21 cellular contexts compared by ENCODE assay signal in the genomic region with DNA sequence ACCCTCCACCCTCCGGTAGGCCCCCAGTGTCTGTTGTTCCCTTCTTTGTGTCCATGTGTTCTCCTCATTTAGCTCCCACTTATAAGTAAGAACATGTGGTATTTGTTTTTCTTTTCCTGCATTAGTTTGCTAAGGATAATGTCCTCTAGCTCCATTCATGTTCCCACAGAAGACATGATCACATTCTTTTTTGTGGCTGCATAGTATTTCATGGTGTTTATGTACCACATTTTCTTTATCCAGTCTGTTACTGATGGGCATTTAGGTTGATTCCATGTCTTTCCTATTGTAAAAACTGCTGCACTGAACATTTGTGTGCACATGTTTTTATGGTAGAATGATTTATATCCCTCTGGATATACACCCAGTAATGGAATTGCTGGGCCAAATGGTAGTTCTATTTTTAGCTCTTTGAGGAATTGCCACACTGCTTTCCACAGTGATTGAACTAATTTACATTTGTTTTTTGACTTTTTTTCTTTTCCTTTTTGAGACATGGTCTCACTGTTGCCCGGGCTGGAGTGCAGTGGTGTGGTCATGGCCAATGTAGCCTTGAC.
"Had no signal": no experiment of that assay in that cellular context is flagged by ENCODE, and none has a peak within 500 bp of the region (broad histone marks: within the 10 kb centered on the region; RNA-seq: fewer than 3 reads in every experiment).

No MANE protein-coding gene starts in this region.

- H3K4me3 Mint-ChIP-seq: activated naive CD4-positive, alpha-beta T cell treated with anti-CD3 and anti-CD28 coated beads, Interleukin-2, amount 10 ng/mL, durations not matched to agents 7 days and 5 days had no signal

- H3K9me3 ChIP-seq: body of pancreas, colonic mucosa, esophagus muscularis mucosa, neutrophil had no signal

- H3K27me3 ChIP-seq: body of pancreas, colonic mucosa, esophagus muscularis mucosa had no signal

- ATAC-seq: body of pancreas; left cardiac atrium; naive thymus-derived CD8-positive, alpha-beta T cell; T-helper 17 cell had no signal

- H3K27me3 Mint-ChIP-seq: naive thymus-derived CD8-positive, alpha-beta T cell; T-helper 17 cell; type B pancreatic cell had no signal

- H3K27ac Mint-ChIP-seq: activated naive CD4-positive, alpha-beta T cell treated with anti-CD3 and anti-CD28 coated beads, Interleukin-2, amount 10 ng/mL, durations not matched to agents 7 days and 5 days; activated T-helper 2 cell treated with anti-CD3 and anti-CD28 coated beads, Interferon-gamma antibody, Interleukin-2, Interleukin-4, amounts not matched to agents 10 μg/mL and 5 μg/mL and 100 μg/mL, durations not matched to agents 14 hours and 24 hours and 36 hours; T-helper 17 cell; type B pancreatic cell had no signal

- H3K4me1 ChIP-seq: body of pancreas, colonic mucosa had no signal

- DNase-seq: activated CD4-positive, alpha-beta T cell treated with anti-CD3 and anti-CD28 coated beads for 4 hours; activated CD8-positive, alpha-beta memory T cell treated with anti-CD3 and anti-CD28 coated beads for 24 hours; activated naive CD4-positive, alpha-beta T cell treated with anti-CD3 and anti-CD28 coated beads, Interleukin-2, amount 10 ng/mL, durations not matched to agents 7 days and 5 days; amniotic stem cell; body of pancreas; central memory CD4-positive, alpha-beta T cell; colonic mucosa; foreskin fibroblast; glutamatergic neuron; left cardiac atrium; naive thymus-derived CD8-positive, alpha-beta T cell; stimulated activated CD4-positive, alpha-beta T cell treated with anti-CD3 and anti-CD28 coated beads, Interleukin-15, amount 100 ng/mL, for 24 hours; stimulated activated CD4-positive, alpha-beta T cell treated with anti-CD3 and anti-CD28 coated beads, Interleukin-4, amount 100 ng/mL, for 1 hour; stimulated activated naive CD4-positive, alpha-beta T cell treated with Interleukin-2 at 50 U/mL for 16 hours; T-helper 17 cell had no signal

- H3K9me3 Mint-ChIP-seq: activated T-helper 2 cell treated with anti-CD3 and anti-CD28 coated beads, Interferon-gamma antibody, Interleukin-2, Interleukin-4, amounts not matched to agents 10 μg/mL and 5 μg/mL and 100 μg/mL, durations not matched to agents 14 hours and 24 hours and 36 hours; type B pancreatic cell had no signal

- H3K36me3 ChIP-seq: colonic mucosa, neutrophil had no signal

- H3K4me3 ChIP-seq: body of pancreas, colonic mucosa, esophagus muscularis mucosa, lung, skin epidermis had no signal

- H3K27ac ChIP-seq: body of pancreas, colonic mucosa, esophagus muscularis mucosa, neutrophil, skin epidermis had no signal
